ENCODE assay signal across 23 cellular contexts in the genomic region with DNA sequence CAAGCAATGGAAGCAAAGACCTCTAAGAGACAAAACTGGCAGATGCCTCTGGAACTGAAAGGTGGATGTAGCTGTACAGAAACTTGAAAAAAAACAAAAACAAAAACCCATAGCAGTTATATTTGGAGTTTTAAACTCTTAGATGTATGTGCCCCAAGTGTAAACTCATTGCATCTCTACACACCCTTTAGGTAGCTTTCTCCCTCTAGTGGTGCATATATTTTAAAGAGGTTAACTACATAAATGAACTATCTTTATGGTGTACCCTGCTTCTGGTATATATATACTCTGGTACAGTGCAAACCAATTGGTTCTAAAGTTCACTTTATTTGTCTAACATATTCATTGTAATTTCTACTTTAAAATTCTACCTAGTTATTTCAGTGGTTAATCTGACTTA.
A peak's percentile ranks its signal among the peaks of the same experiment; 100 is the strongest.
DNase-seq lines count a peak whose midpoint lies in the region; ATAC-seq, FAIRE-seq and TF ChIP-seq lines count a peak whose summit lies in the region.
"Had no signal": no experiment of that assay in that cellular context is flagged by ENCODE, and none has a peak within 500 bp of the region (broad histone marks: within the 10 kb centered on the region; RNA-seq: fewer than 3 reads in every experiment).

No MANE protein-coding gene starts in this region.

- BruUV-seq in HCT116 (replicated peaks; lab: Mats Ljungman, UMichigan) (no TSS peak), PC-3 (replicated peaks; lab: Mats Ljungman, UMichigan) (no TSS peak)

- H3K4me2 ChIP-seq in HCT116 (ENCODE audit: low read length) = no peak overlapping the region
- H3K4me2 ChIP-seq in PC-3 (ENCODE audit: low read length) = no peak overlapping the region
- H3K4me2 ChIP-seq in keratinocyte (ENCODE audit: control insufficient read depth, extremely low read depth, insufficient read depth, low read depth, low read length) = no peak overlapping the region

- no peak overlapping the region for H3K4me3 ChIP-seq in BE2C (ENCODE audit: low read depth, low read length)
- no peak overlapping the region for H3K4me3 ChIP-seq in HCT116 (replicated peaks in 1 of 2; ENCODE audit: low read depth in 1 of 2, low read length in 2 of 2)
- H3K4me3 ChIP-seq in PC-3 (ENCODE audit: low read length) = no peak overlapping the region
- H3K4me3 ChIP-seq in keratinocyte (ENCODE audit: control insufficient read depth in 2 of 3, extremely low read depth in 1 of 3, insufficient read depth in 2 of 3, low read depth in 1 of 3, low read length in 3 of 3) = no peak overlapping the region
- H3K4me3 ChIP-seq: colonic mucosa, pancreas, SJSA1, tibial artery had no signal

- intact Hi-C loops in HCT116 (cut with micrococcal nuclease) = no loop called here
- intact Hi-C loops in PC-3 (cut with micrococcal nuclease) = no loop called here
- intact Hi-C loops in posterior vena cava (cut with DNase I) = no loop called here

- H3K27me3 ChIP-seq in BE2C = no peaks in the 10 kb centered on the region
- no peaks in the 10 kb centered on the region for H3K27me3 ChIP-seq in HCT116 (ENCODE audit: insufficient read depth, low read length)
- H3K27me3 ChIP-seq in PC-3 (ENCODE audit: low read length) = no peaks in the 10 kb centered on the region
- no peaks in the 10 kb centered on the region for H3K27me3 ChIP-seq in keratinocyte (ENCODE audit: control insufficient read depth, extremely low read depth, insufficient read depth, low read length)
- H3K27me3 ChIP-seq: colonic mucosa, pancreas, SJSA1, tibial artery had no signal

- dilution Hi-C loops in keratinocyte (cut with MboI; ENCODE audit: extremely low pct_ligation_motif_present, low sequenced_read_pairs) = no loop called here

- H3K27ac ChIP-seq in HCT116 (ENCODE audit: low read depth, low read length) (no peak overlapping the region), PC-3 (ENCODE audit: low read length) (no peak overlapping the region), keratinocyte (ENCODE audit: control insufficient read depth, insufficient read depth, low read length) (no peak overlapping the region)
- H3K27ac ChIP-seq: colonic mucosa, pancreas, SJSA1, tibial artery had no signal

- RAD21 ChIA-PET in HCT116 (lab: Charles Lee; ENCODE audit: low non-redundant PET in 1 of 2, low total read pairs in 2 of 2, uncharacterized antibody in 2 of 2, unreplicated experiment in 2 of 2) = no interaction called here

- H3K36me3 ChIP-seq in BE2C (no peaks in the 10 kb centered on the region), HCT116 (ENCODE audit: control insufficient read depth in 1 of 2, insufficient read depth in 2 of 2, low read length in 2 of 2) (no peaks in the 10 kb centered on the region), PC-3 (ENCODE audit: low read depth, low read length) (no peaks in the 10 kb centered on the region), keratinocyte (ENCODE audit: control insufficient read depth in 2 of 2, extremely low read depth in 1 of 2, insufficient read depth in 2 of 2, low read length in 2 of 2) (no peaks in the 10 kb centered on the region)
- H3K36me3 ChIP-seq: colonic mucosa, pancreas, SJSA1, tibial artery had no signal

- no peaks in the 10 kb centered on the region for H3F3A ChIP-seq in PC-3 (ENCODE audit: low read length, unreplicated experiment)

- CTCF ChIA-PET in HCT116 (lab: Charles Lee) = no interaction called here
- CTCF ChIA-PET in PC-3 (lab: Charles Lee) = no interaction called here

- H3K9ac ChIP-seq in HCT116 (ENCODE audit: low read length) (no peak overlapping the region), PC-3 (ENCODE audit: low read length) (no peak overlapping the region), keratinocyte (ENCODE audit: control insufficient read depth, extremely low read depth, insufficient read depth, low read length) (no peak overlapping the region)

- no peaks in the 10 kb centered on the region for H3K9me1 ChIP-seq in keratinocyte (ENCODE audit: control insufficient read depth, extremely low read depth, insufficient read depth, low read length)

- no peaks in the 10 kb centered on the region for H4K20me1 ChIP-seq in HCT116 (ENCODE audit: insufficient read depth)
- H4K20me1 ChIP-seq in PC-3 (ENCODE audit: low read length) = no peaks in the 10 kb centered on the region
- no peaks in the 10 kb centered on the region for H4K20me1 ChIP-seq in keratinocyte (ENCODE audit: control insufficient read depth, extremely low read depth, insufficient read depth, low read length)

- POLR2A ChIA-PET in HCT116 (lab: Charles Lee) = interaction anchor here (0.7 kb wide), 1 partner anchor 119 kb away, joined by 4 read pairs; no protein-coding TSS in a partner anchor
- POLR2A ChIA-PET in PC-3 (lab: Charles Lee; ENCODE audit: unreplicated experiment) = no interaction called here

- ATAC-seq in HCT116 (peak; percentile 42; the same call in 1 of the 2 replicates), PC-3 (0 out of 2 replicates have a peak, but pooled peaks have one; percentile 29)
- ATAC-seq in stimulated activated naive CD8-positive, alpha-beta T cell treated with anti-CD3 and anti-CD28 coated beads, Interleukin-15, Interleukin-2, amounts not matched to agents 100 U/mL and 50 U/mL, for 24 hours = no peak
- ATAC-seq: pancreas had no signal

- TF ChIP-seq CTCF in BE2C (IDR thresholded peaks at IDR 0.05; ENCODE audit: low read depth, low read length) (peak; percentile 27; the same call in 1 of the 2 replicates), HCT116 (IDR thresholded peaks at IDR 0.05 in 2 of 3, conservative IDR thresholded peaks at IDR 0.05 in 1 of 3; ENCODE audit: borderline replicate concordance in 1 of 3, insufficient read depth in 1 of 3, low read depth in 2 of 3, low read length in 2 of 3) (peak in 2 of 3 experiments; percentile 29 to 36; a peak in 3 of 6 replicates), PC-3 (conservative IDR thresholded peaks at IDR 0.05; ENCODE audit: low read depth, low read length) (peak; percentile 44), keratinocyte (optimal IDR thresholded peaks at IDR 0.05 in 1 of 3, IDR thresholded peaks at IDR 0.05 in 1 of 3, conservative IDR thresholded peaks at IDR 0.05 in 1 of 3; ENCODE audit: extremely low read depth in 1 of 3, insufficient read depth in 2 of 3, low read length in 3 of 3) (peak in 2 of 3 experiments; percentile 10 to 36)

- H3K4me1 ChIP-seq in BE2C (no peaks in the 10 kb centered on the region), HCT116 (ENCODE audit: control insufficient read depth in 1 of 2, insufficient read depth in 2 of 2, low read length in 2 of 2) (no peaks in the 10 kb centered on the region), PC-3 (ENCODE audit: insufficient read depth, low read length) (no peaks in the 10 kb centered on the region), keratinocyte (ENCODE audit: control insufficient read depth, extremely low read depth, insufficient read depth, low read length) (peaks cover 3% of the 10 kb centered on the region)
- H3K4me1 ChIP-seq: colonic mucosa, pancreas, SJSA1, tibial artery had no signal

- DNase-seq in BE2C (no peak), HCT116 (ENCODE audit: low read depth, low spot score) (no peak), PC-3 (no peak), keratinocyte (ENCODE audit: low read depth, low spot score) (no peak), posterior vena cava (ENCODE audit: low spot score) (no peak), germinal center (ENCODE audit: low spot score) (no peak)
- no peak for DNase-seq in stimulated activated naive CD8-positive, alpha-beta T cell treated with anti-CD3 and anti-CD28 coated beads, Interleukin-15, Interleukin-2, amounts not matched to agents 100 U/mL and 50 U/mL, for 24 hours
- DNase-seq: activated CD4-positive, alpha-beta T cell treated with anti-CD3 and anti-CD28 coated beads, Interleukin-2, amount 10 ng/mL, durations not matched to agents 7 days and 5 days; activated CD8-positive, alpha-beta memory T cell treated with anti-CD3 and anti-CD28 coated beads, Interleukin-2, amount 50 U/mL, for 48 hours; activated naive CD8-positive, alpha-beta T cell treated with anti-CD3 and anti-CD28 coated beads, Interleukin-2, amount 10 ng/mL, durations not matched to agents 7 days and 5 days; colonic mucosa; head of caudate nucleus; HFFc6; mesendoderm; MV-4-11; naive B cell; NCI-H2029 treated with DMSO at 0.1 percent for 48 hours; NCI-H524 treated with DMSO at 0.1 percent for 48 hours; pancreas; stimulated activated CD4-positive, alpha-beta T cell treated with anti-CD3 and anti-CD28 coated beads, Interleukin-2, amount 100 ng/mL, for 24 hours; stimulated activated naive CD4-positive, alpha-beta T cell treated with Interleukin-2 at 50 U/mL for 16 hours; tibial artery had no signal

- H2AFZ ChIP-seq in HCT116 (ENCODE audit: low read depth, low read length, poor library complexity, severe bottlenecking) (no peak overlapping the region), PC-3 (ENCODE audit: low read length) (no peak overlapping the region), keratinocyte (ENCODE audit: control insufficient read depth, low read length) (no peak overlapping the region)

- H3K9me3 ChIP-seq in BE2C (no peaks in the 10 kb centered on the region), HCT116 (ENCODE audit: control insufficient read depth in 1 of 2, insufficient read depth in 1 of 2, low read depth in 1 of 2, low read length in 2 of 2) (no peaks in the 10 kb centered on the region), PC-3 (ENCODE audit: low read length) (no peaks in the 10 kb centered on the region), keratinocyte (ENCODE audit: control insufficient read depth, low read depth, low read length) (no peaks in the 10 kb centered on the region)
- H3K9me3 ChIP-seq: colonic mucosa, pancreas, SJSA1, tibial artery had no signal

- H3K79me2 ChIP-seq in HCT116 (ENCODE audit: insufficient read depth, low read length) (no peaks in the 10 kb centered on the region), PC-3 (ENCODE audit: low read length) (no peaks in the 10 kb centered on the region), keratinocyte (ENCODE audit: control insufficient read depth, insufficient read depth, low read length) (no peaks in the 10 kb centered on the region)

- no peak for TF ChIP-seq POLR2A in HCT116 (IDR thresholded peaks at IDR 0.05; ENCODE audit: borderline replicate concordance, extremely low read depth, insufficient read depth, insufficient read length)

- H3K9me2 ChIP-seq in HCT116 (ENCODE audit: insufficient read depth) = no peaks in the 10 kb centered on the region; the same call in 1 of the 2 replicates
- H3K9me2 ChIP-seq in PC-3 (replicated peaks; ENCODE audit: low read length) = no peaks in the 10 kb centered on the region

- no peak for TF ChIP-seq RAD21 in HCT116 (IDR thresholded peaks at IDR 0.05; ENCODE audit: low read depth)

- FAIRE-seq in keratinocyte (lab: Jason Lieb, UNC) = no peak
- FAIRE-seq: pancreas had no signal

TF ChIP-seq in HCT116, 20 proteins besides CTCF, POLR2A, EP300 and RAD21:
- TF ChIP-seq EZH2 (IDR thresholded peaks at IDR 0.05) (no peak), YY1 (IDR thresholded peaks at IDR 0.05; ENCODE audit: extremely low read depth, insufficient replicate concordance, low read depth, low read length) (no peak)
